Comparison of ENCODE assay signal across 18 cellular contexts in the genomic region with DNA sequence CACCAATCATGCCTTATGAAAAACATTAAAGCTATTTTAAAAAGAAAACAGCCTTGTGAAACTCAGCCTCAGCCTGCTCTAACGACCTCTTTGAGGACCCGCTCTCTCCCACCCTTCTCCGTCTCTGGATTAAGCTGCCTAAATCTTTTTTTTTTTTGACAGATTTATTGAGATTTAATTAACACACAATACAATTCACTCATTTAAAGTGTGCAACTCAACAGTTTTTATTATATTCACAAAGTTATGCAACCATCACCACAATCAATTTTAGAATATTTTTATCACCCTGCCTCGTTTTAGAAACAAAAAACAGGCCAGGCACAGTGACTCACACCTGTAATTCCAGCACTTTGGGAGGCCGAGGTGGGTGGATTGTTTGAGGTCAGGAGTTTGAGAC.
"Had no signal": no experiment of that assay in that cellular context is flagged by ENCODE, and none has a peak within 500 bp of the region (broad histone marks: within the 10 kb centered on the region; RNA-seq: fewer than 3 reads in every experiment).

No MANE protein-coding gene starts in this region.

- H3K27ac Mint-ChIP-seq: naive thymus-derived CD4-positive, alpha-beta T cell; nephron progenitor cell; stimulated activated effector memory CD8-positive, alpha-beta T cell treated with anti-CD3 and anti-CD28 coated beads, Interleukin-12 subunit alpha, Interleukin-12 subunit beta, amount 100 ng/mL, for 72 hours had no signal

- H3K4me1 ChIP-seq: gastrocnemius medialis, upper lobe of right lung had no signal

- H3K4me3 Mint-ChIP-seq: naive thymus-derived CD4-positive, alpha-beta T cell; nephron progenitor cell; stimulated activated effector memory CD8-positive, alpha-beta T cell treated with anti-CD3 and anti-CD28 coated beads, Interleukin-12 subunit alpha, Interleukin-12 subunit beta, amount 100 ng/mL, for 72 hours had no signal

- H3K36me3 ChIP-seq: gastrocnemius medialis, suprapubic skin had no signal

- DNase-seq: effector CD4-positive, alpha-beta T cell; gastrocnemius medialis; heart right ventricle; hypothalamus; kidney glomerular epithelial cell; mesendoderm; naive thymus-derived CD4-positive, alpha-beta T cell; nephron progenitor cell; right cardiac atrium; stimulated activated CD4-positive, alpha-beta T cell treated with anti-CD3 and anti-CD28 coated beads, Interleukin-4, amount 100 ng/mL, for 1 hour; stimulated activated CD8-positive, alpha-beta memory T cell treated with anti-CD3 and anti-CD28 coated beads, Interleukin-4, amount 100 ng/mL, for 48 hours; stimulated activated naive CD8-positive, alpha-beta T cell treated with anti-CD3 and anti-CD28 coated beads, Interleukin-15, Interleukin-2, amounts not matched to agents 100 U/mL and 50 U/mL, for 24 hours; tibial artery; upper lobe of right lung had no signal

- H3K27me3 ChIP-seq: gastrocnemius medialis, heart right ventricle, suprapubic skin, tibial artery, upper lobe of right lung, vagina had no signal

- ATAC-seq: esophagus mucosa; gastrocnemius medialis; heart right ventricle; naive thymus-derived CD4-positive, alpha-beta T cell; right cardiac atrium; stimulated activated effector memory CD8-positive, alpha-beta T cell treated with anti-CD3 and anti-CD28 coated beads, Interleukin-12 subunit alpha, Interleukin-12 subunit beta, amount 100 ng/mL, for 72 hours; stimulated activated naive CD8-positive, alpha-beta T cell treated with anti-CD3 and anti-CD28 coated beads, Interleukin-15, Interleukin-2, amounts not matched to agents 100 U/mL and 50 U/mL, for 24 hours; upper lobe of right lung had no signal

- H3K36me3 Mint-ChIP-seq: naive thymus-derived CD4-positive, alpha-beta T cell; stimulated activated effector memory CD8-positive, alpha-beta T cell treated with anti-CD3 and anti-CD28 coated beads, Interleukin-12 subunit alpha, Interleukin-12 subunit beta, amount 100 ng/mL, for 72 hours had no signal

- H3K27ac ChIP-seq: gastrocnemius medialis, heart right ventricle, suprapubic skin, tibial artery, upper lobe of right lung, vagina had no signal

- H3K4me3 ChIP-seq: gastrocnemius medialis, heart right ventricle, suprapubic skin, tibial artery, upper lobe of right lung, vagina had no signal

- H3K9me3 ChIP-seq: gastrocnemius medialis, heart right ventricle, suprapubic skin, tibial artery, upper lobe of right lung, vagina had no signal

- H3K9me3 Mint-ChIP-seq: nephron progenitor cell; stimulated activated effector memory CD8-positive, alpha-beta T cell treated with anti-CD3 and anti-CD28 coated beads, Interleukin-12 subunit alpha, Interleukin-12 subunit beta, amount 100 ng/mL, for 72 hours had no signal
